In genomic region chr3:45596290-45596791, GRCh38 we compare ENCODE assay signal across 8 cellular contexts. TPM values are rescaled to one million over a fixed set of nuclear protein-coding genes. Genes with fewer than 3 reads are reported as not detected.
DNase-seq lines count a peak whose midpoint lies in the region; ATAC-seq lines count a peak whose summit lies in the region.

No MANE protein-coding gene starts in this region.

- H3K27me3 Mint-ChIP-seq in CD4-positive, alpha-beta memory T cell: no peaks in the 10 kb centered on the region
- H3K27me3 Mint-ChIP-seq in activated naive CD8-positive, alpha-beta T cell treated with anti-CD3 and anti-CD28 coated beads, Interleukin-2, amount 50 U/mL, for 24 hours: no peaks in the 10 kb centered on the region

- DNase-seq in CD4-positive, alpha-beta memory T cell: no peak
- DNase-seq in activated naive CD8-positive, alpha-beta T cell treated with anti-CD3 and anti-CD28 coated beads, Interleukin-2, amount 50 U/mL, for 24 hours: peak; percentile 30
- DNase-seq in KG1 (lab: John Stamatoyannopoulos, UW) (no peak), NCI-H524 treated with DMSO at 0.1 percent for 48 hours (lab: John Stamatoyannopoulos, UW) (no peak)
- DNase-seq in central memory CD4-positive, alpha-beta T cell: no peak

- no peak overlapping the region for H3K27ac ChIP-seq in CD4-positive, alpha-beta memory T cell (ENCODE audit: low read depth, low read length)
- H3K27ac ChIP-seq in mucosa of rectum (ENCODE audit: low read depth in 2 of 2, low read length in 2 of 2): peak overlapping the region; percentile 53 to 91

- POLR2A ChIA-PET in CD4-positive, alpha-beta memory T cell (lab: Charles Lee; ENCODE audit: partially characterized antibody): interaction anchor here (1.7 kb wide), 1 partner anchor 65 kb away, joined by 4 read pairs; no protein-coding TSS in a partner anchor

- CTCF ChIA-PET in CD4-positive, alpha-beta memory T cell (lab: Charles Lee; ENCODE audit: partially characterized antibody): interaction anchor here (1.0 to 4.8 kb wide), 4 partner anchors 54 to 64 kb away, joined by 3 to 30 read pairs (median 16); no protein-coding TSS in a partner anchor

- ATAC-seq in GM19351 (IDR thresholded peaks at IDR 0.05; ENCODE audit: unreplicated experiment): peak; percentile 49
- peak; percentile 46 for ATAC-seq in HG03520 (IDR thresholded peaks at IDR 0.05; ENCODE audit: unreplicated experiment)
- ATAC-seq in activated naive CD8-positive, alpha-beta T cell treated with anti-CD3 and anti-CD28 coated beads, Interleukin-2, amount 50 U/mL, for 24 hours: no peak

- H3K9me3 ChIP-seq in CD4-positive, alpha-beta memory T cell (ENCODE audit: control insufficient read depth in 1 of 2, low read length in 2 of 2): no peaks in the 10 kb centered on the region
- no peaks in the 10 kb centered on the region for H3K9me3 ChIP-seq in mucosa of rectum (ENCODE audit: control insufficient read depth in 2 of 2, low read length in 2 of 2)

- peaks cover 79% of the 10 kb centered on the region for H3K4me1 ChIP-seq in CD4-positive, alpha-beta memory T cell (ENCODE audit: insufficient read depth, low read length)
- H3K4me1 ChIP-seq in mucosa of rectum (ENCODE audit: control insufficient read depth in 2 of 2, insufficient read depth in 2 of 2, low read length in 2 of 2): peaks cover 60 to 61% of the 10 kb centered on the region in 2 donors

- H3K9ac ChIP-seq in mucosa of rectum (ENCODE audit: low read depth in 1 of 2, low read length in 2 of 2): peak overlapping the region; percentile 54 to 89

- peaks cover 58 to 83% (median 71%) of the 10 kb centered on the region in 4 donors for H3K4me1 Mint-ChIP-seq in CD4-positive, alpha-beta memory T cell
- H3K4me1 Mint-ChIP-seq in activated naive CD8-positive, alpha-beta T cell treated with anti-CD3 and anti-CD28 coated beads, Interleukin-2, amount 50 U/mL, for 24 hours: peaks cover 65% of the 10 kb centered on the region

- peaks cover 7 to 15% of the 10 kb centered on the region in 2 donors for H3K36me3 Mint-ChIP-seq in CD4-positive, alpha-beta memory T cell
- peaks cover 33% of the 10 kb centered on the region for H3K36me3 Mint-ChIP-seq in activated naive CD8-positive, alpha-beta T cell treated with anti-CD3 and anti-CD28 coated beads, Interleukin-2, amount 50 U/mL, for 24 hours (ENCODE audit: low read depth)

- peak overlapping the region; percentile 20 to 42 for H3K4me3 ChIP-seq in CD4-positive, alpha-beta memory T cell (ENCODE audit: low read length in 2 of 2)
- H3K4me3 ChIP-seq in mucosa of rectum (ENCODE audit: low read length in 2 of 2): peak overlapping the region; percentile 71 to 88

- no peaks in the 10 kb centered on the region for H3K36me3 ChIP-seq in CD4-positive, alpha-beta memory T cell (ENCODE audit: insufficient read depth, low read length)
- peaks cover 0 to 3% of the 10 kb centered on the region in 2 donors for H3K36me3 ChIP-seq in mucosa of rectum (ENCODE audit: control insufficient read depth in 2 of 2, insufficient read depth in 2 of 2, low read length in 2 of 2)

- peak overlapping the region; percentile 19 to 88 (median 74) for H3K27ac Mint-ChIP-seq in CD4-positive, alpha-beta memory T cell
- H3K27ac Mint-ChIP-seq in activated naive CD8-positive, alpha-beta T cell treated with anti-CD3 and anti-CD28 coated beads, Interleukin-2, amount 50 U/mL, for 24 hours: peak overlapping the region; percentile 86

- H3K4me3 Mint-ChIP-seq in CD4-positive, alpha-beta memory T cell: peak overlapping the region; percentile 73 to 98 (median 85)
- peak overlapping the region; percentile 88 for H3K4me3 Mint-ChIP-seq in activated naive CD8-positive, alpha-beta T cell treated with anti-CD3 and anti-CD28 coated beads, Interleukin-2, amount 50 U/mL, for 24 hours

- H3K27me3 ChIP-seq in CD4-positive, alpha-beta memory T cell (ENCODE audit: insufficient read depth, low read length): no peaks in the 10 kb centered on the region
- no peaks in the 10 kb centered on the region for H3K27me3 ChIP-seq in mucosa of rectum (ENCODE audit: control insufficient read depth in 2 of 2, insufficient read depth in 2 of 2, low read length in 2 of 2)

- intact Hi-C loops in CD4-positive, alpha-beta memory T cell (cut with micrococcal nuclease): loop anchor here (10.0 kb wide), 1 partner anchor 318 kb away; no protein-coding TSS in a partner anchor

- H3K9me3 Mint-ChIP-seq in CD4-positive, alpha-beta memory T cell: peaks cover 0 to 2% (median 0%) of the 10 kb centered on the region in 8 donors
- H3K9me3 Mint-ChIP-seq in activated naive CD8-positive, alpha-beta T cell treated with anti-CD3 and anti-CD28 coated beads, Interleukin-2, amount 50 U/mL, for 24 hours: no peaks in the 10 kb centered on the region

RNA-seq across cellular contexts. Expression of gene LIMD1, which starts 1.8 kb away (rescaled TPM):
- 10 to 100 TPM; 29.1 to 34.0 TPM for total RNA-seq in CD4-positive, alpha-beta memory T cell
- polyA plus RNA-seq in CD4-positive, alpha-beta memory T cell: 1 to 10 TPM; 2.6 to 7.5 TPM
